8 cellular contexts compared by ENCODE assay signal in the genomic region with DNA sequence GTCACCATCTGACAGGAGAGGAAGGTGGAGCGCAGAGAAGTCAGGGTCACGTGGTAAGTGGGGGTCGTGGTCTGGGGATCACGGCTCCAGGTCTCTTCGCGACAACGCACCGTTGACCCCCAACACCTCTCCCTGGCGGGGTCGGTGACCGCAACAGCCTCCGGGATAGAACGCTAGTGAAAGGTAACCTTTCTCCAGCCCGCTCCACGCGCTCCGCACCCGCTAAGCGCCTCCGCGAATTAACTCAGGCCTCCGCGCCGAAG. TPM values are rescaled to one million over a fixed set of nuclear protein-coding genes. Genes with fewer than 3 reads are reported as not detected.
DNase-seq lines count a peak whose midpoint lies in the region; ATAC-seq and TF ChIP-seq lines count a peak whose summit lies in the region.

No MANE protein-coding gene starts in this region.

- H3K4me3 ChIP-seq in AG04450 (ENCODE audit: low read depth, low read length) (peak overlapping the region; percentile 79), foreskin fibroblast (ENCODE audit: low read depth in 1 of 2, low read length in 2 of 2) (peak overlapping the region; percentile 74 to 83), skeletal muscle tissue (ENCODE audit: low read length in 3 of 3) (peak overlapping the region; percentile 64 to 78 (median 77))

- H3K27me3 Mint-ChIP-seq in T-cell, result no peaks in the 10 kb centered on the region

- peak overlapping the region; percentile 73 to 81 for H3K27ac Mint-ChIP-seq in T-cell

- peaks cover 44 to 49% (median 46%) of the 10 kb centered on the region in 3 donors for H3K4me1 Mint-ChIP-seq in T-cell

- no peaks in the 10 kb centered on the region; the same call in 1 of the 2 replicates for H3K9me3 ChIP-seq in AG04450 (ENCODE audit: control insufficient read depth, insufficient read depth, low read length)
- no peaks in the 10 kb centered on the region for H3K9me3 ChIP-seq in skeletal muscle tissue (ENCODE audit: control insufficient read depth in 3 of 3, low read length in 3 of 3)

- H3K4me1 ChIP-seq in skeletal muscle tissue (ENCODE audit: control insufficient read depth in 3 of 3, insufficient read depth in 3 of 3, low read length in 3 of 3), result peaks cover 5 to 15% (median 12%) of the 10 kb centered on the region in 3 donors

- H3K36me3 ChIP-seq in skeletal muscle tissue (ENCODE audit: control insufficient read depth in 3 of 3, insufficient read depth in 3 of 3, low read length in 3 of 3), result no peaks in the 10 kb centered on the region

- CTCF ChIA-PET in AG04450 (lab: Charles Lee), result no interaction called here
- CTCF ChIA-PET in T-cell (lab: Charles Lee), result interaction anchor here in 1 of 2 donors (0.6 to 4.0 kb wide), 2 partner anchors 45 to 96 kb away, joined by 6 to 29 read pairs; no protein-coding TSS in a partner anchor

- no peak for TF ChIP-seq CTCF in AG04450 (IDR thresholded peaks at IDR 0.05; ENCODE audit: low read depth, low read length)
- no peak for TF ChIP-seq CTCF in foreskin fibroblast (IDR thresholded peaks at IDR 0.05; ENCODE audit: low read depth, low read length)

- H3K36me3 Mint-ChIP-seq in T-cell, result no peaks in the 10 kb centered on the region

- H3K27ac ChIP-seq in AG04450 (ENCODE audit: low read depth, low read length) (peak overlapping the region; percentile 65), skeletal muscle tissue (ENCODE audit: low read depth, low read length) (peak overlapping the region; percentile 36)

- ATAC-seq in GM21367 (IDR thresholded peaks at IDR 0.05; ENCODE audit: unreplicated experiment) (peak; percentile 13), T-cell (replicated peaks in 1 of 4) (no peak)

- DNase-seq in AG04450 (ENCODE audit: low read depth, low spot score) (no peak), T-cell (peak in 1 of 34 experiments; percentile 11), foreskin fibroblast (no peak), COLO668 (lab: John Stamatoyannopoulos, UW; ENCODE audit: unreplicated experiment) (no peak), NCI-H748 (lab: John Stamatoyannopoulos, UW; ENCODE audit: unreplicated experiment) (no peak), KG1 (lab: John Stamatoyannopoulos, UW) (no peak)

- no peaks in the 10 kb centered on the region for H3K9me3 Mint-ChIP-seq in T-cell

- no peaks in the 10 kb centered on the region for H3K27me3 ChIP-seq in AG04450 (ENCODE audit: control insufficient read depth, insufficient read depth, low read length)
- no peaks in the 10 kb centered on the region for H3K27me3 ChIP-seq in skeletal muscle tissue (ENCODE audit: control insufficient read depth in 3 of 3, insufficient read depth in 3 of 3, low read length in 3 of 3)

- H3K9ac ChIP-seq in skeletal muscle tissue (ENCODE audit: low read depth in 1 of 3, low read length in 3 of 3), result peak overlapping the region; percentile 82 to 89 (median 82)

- peak overlapping the region; percentile 74 to 80 (median 78) for H3K4me3 Mint-ChIP-seq in T-cell

- POLR2A ChIA-PET in AG04450 (lab: Yijun Ruan, JAX), result interaction anchor here (1.0 to 1.2 kb wide), 2 partner anchors 12 to 37 kb away, joined by 3 to 5 read pairs; no protein-coding TSS in a partner anchor
- POLR2A ChIA-PET in T-cell (lab: Charles Lee), result no interaction called here

RNA-seq across cellular contexts. Expression of gene SYNJ2, which starts 0.6 kb away (rescaled TPM):
- polyA plus RNA-seq in AG04450 (2011; rRNA removed), result 38.1 and 40.8 TPM in 2 replicates
- 63.6 and 78.2 TPM in 2 replicates for polyA minus RNA-seq in AG04450 (2011; rRNA and poly(A)+ RNA removed)
- total RNA-seq in T-cell (10 to 100 TPM; 20.0 to 37.0 (median 22.3) TPM), skeletal muscle tissue (8.4 TPM)
